ENCODE assay signal across 8 cellular contexts in the genomic region with DNA sequence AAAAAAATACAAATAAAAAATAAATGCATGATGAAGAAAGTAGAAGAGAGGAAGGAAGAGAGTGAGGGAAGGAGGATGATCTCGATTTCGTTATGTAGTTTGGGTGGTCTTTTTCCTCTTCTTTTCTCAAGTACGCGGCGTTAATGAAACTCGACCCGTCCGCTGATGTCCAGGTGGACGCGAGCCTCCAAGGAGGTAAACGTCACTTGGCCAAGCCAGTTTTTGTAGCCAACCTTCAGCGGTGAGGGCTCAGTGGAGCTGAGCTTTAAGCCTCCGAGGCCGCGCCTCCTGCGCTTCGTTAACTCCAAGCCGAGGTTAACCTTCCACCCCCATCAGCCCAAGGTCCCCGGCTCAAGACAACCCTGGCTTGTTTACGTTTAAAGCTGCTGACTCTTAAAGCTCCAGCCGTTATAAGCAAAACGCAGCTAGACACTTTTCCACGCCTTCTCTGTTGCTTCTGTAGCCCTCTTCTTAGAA. TPM values are rescaled to one million over a fixed set of nuclear protein-coding genes. Genes with fewer than 3 reads are reported as not detected.
A peak's percentile ranks its signal among the peaks of the same experiment; 100 is the strongest.
DNase-seq lines count a peak whose midpoint lies in the region; FAIRE-seq and TF ChIP-seq lines count a peak whose summit lies in the region.

No MANE protein-coding gene starts in this region.

- peak overlapping the region; percentile 83 for H3K4me2 ChIP-seq in mesendoderm (ENCODE audit: low read length)

- DNase-seq in HuH-7 (ENCODE audit: low spot score) (peak; percentile 69), mesendoderm (peak; percentile 89), H54 (ENCODE audit: insufficient read length, low spot score) (no peak), NCI-H1436 (lab: John Stamatoyannopoulos, UW) (no peak)
- peak; percentile 16 for DNase-seq in effector CD4-positive, alpha-beta T cell

- H3K27me3 ChIP-seq in mesendoderm (ENCODE audit: insufficient read depth, low read length, poor library complexity) = no peaks in the 10 kb centered on the region
- no peaks in the 10 kb centered on the region for H3K27me3 ChIP-seq in stomach smooth muscle (ENCODE audit: control insufficient read depth in 1 of 2, insufficient read depth in 2 of 2, low read length in 2 of 2)

- no peaks in the 10 kb centered on the region for H3K36me3 ChIP-seq in mesendoderm (ENCODE audit: control insufficient read depth, insufficient read depth, low read length)
- H3K36me3 ChIP-seq in stomach smooth muscle (ENCODE audit: control insufficient read depth in 2 of 2, insufficient read depth in 2 of 2, low read length in 2 of 2) = no peaks in the 10 kb centered on the region

- no peak overlapping the region for H4K8ac ChIP-seq in mesendoderm (ENCODE audit: low read depth, low read length)

- no peak for TF ChIP-seq POLR2A in H54 (IDR thresholded peaks at IDR 0.05; ENCODE audit: low read depth, low read length)

- H3K79me2 ChIP-seq in mesendoderm (ENCODE audit: control insufficient read depth, insufficient read depth, low read length) = peaks cover 8% of the 10 kb centered on the region

- H3K79me1 ChIP-seq in mesendoderm (ENCODE audit: low read length) = peaks cover 2% of the 10 kb centered on the region

- H4K5ac ChIP-seq in mesendoderm (ENCODE audit: low read length) = no peak overlapping the region

- H3K56ac ChIP-seq in mesendoderm (ENCODE audit: low read length) = peak overlapping the region; percentile 89

- peak overlapping the region; percentile 70 for H3K18ac ChIP-seq in mesendoderm (ENCODE audit: low read length)

- H3K4me1 ChIP-seq in mesendoderm (ENCODE audit: control insufficient read depth, low read depth, low read length) (peaks cover 1% of the 10 kb centered on the region), stomach smooth muscle (ENCODE audit: control insufficient read depth, insufficient read depth, low read length) (peaks cover 18% of the 10 kb centered on the region)

- no peaks in the 10 kb centered on the region for H3K9me3 ChIP-seq in stomach smooth muscle (ENCODE audit: control insufficient read depth in 2 of 2, low read length in 2 of 2)

- H3K27ac ChIP-seq in mesendoderm (ENCODE audit: low read depth, low read length) (peak overlapping the region; percentile 41), stomach smooth muscle (ENCODE audit: low read length) (no peak overlapping the region)

- WGBS in mesendoderm (ENCODE audit: extremely low coverage, insufficient coverage, low lambda C conversion rate) = no CpG with 5 or more reads among the region's 23 CpGs

- H3K4ac ChIP-seq in mesendoderm (ENCODE audit: low read depth, low read length) = no peak overlapping the region

- H3K4me3 ChIP-seq in GM12875 (ENCODE audit: low read depth, low read length) (peak overlapping the region; percentile 50), WI38 (ENCODE audit: low read depth, low read length) (peak overlapping the region; percentile 83), mesendoderm (ENCODE audit: low read length) (peak overlapping the region; percentile 46), stomach smooth muscle (ENCODE audit: low read length in 2 of 2) (peak overlapping the region; percentile 73 to 74)

- H3K9ac ChIP-seq in mesendoderm (ENCODE audit: low read length) (peak overlapping the region; percentile 71), stomach smooth muscle (ENCODE audit: low read length in 2 of 2) (peak overlapping the region; percentile 36 to 57)

- H2BK5ac ChIP-seq in mesendoderm (ENCODE audit: low read length) = no peak overlapping the region

- H2BK15ac ChIP-seq in mesendoderm (replicated peaks; ENCODE audit: low read depth) = no peak overlapping the region

- no peak overlapping the region for H2AK5ac ChIP-seq in mesendoderm (ENCODE audit: low read length)

- H3K23ac ChIP-seq in mesendoderm (ENCODE audit: low read length) = no peak overlapping the region

- no peak overlapping the region for H2BK120ac ChIP-seq in mesendoderm (ENCODE audit: low read depth, low read length)

- TF ChIP-seq CTCF in GM12875 (IDR thresholded peaks at IDR 0.05; ENCODE audit: borderline replicate concordance, insufficient read depth, low read depth, low read length) (no peak), WI38 (IDR thresholded peaks at IDR 0.05; ENCODE audit: low read depth, low read length) (no peak)

- no peak for FAIRE-seq in H54 (lab: Jason Lieb, UNC)

RNA-seq across cellular contexts. Expression of a gene that starts 0.7 kb away (rescaled TPM):
- 4.6 TPM for polyA plus RNA-seq in mesendoderm (2013, experiment 1 of 2)
- polyA plus RNA-seq in mesendoderm (2013, experiment 2 of 2) = 4.7 TPM

Comparison
In these comparisons a context has a peak if more than half of its experiments do, and no peak if none do; other contexts are left out.
1. DNase-seq: peak in HuH-7 (single experiment), effector CD4-positive, alpha-beta T cell (single experiment) and mesendoderm (single experiment); none in H54 (single experiment) and NCI-H1436 (single experiment).
2. Peak in every context shown above with its lines, with median percentiles within 50 percentile points of each other: H3K4me3 ChIP-seq.